ENCODE assay signal across 8 cellular contexts in the genomic region with DNA sequence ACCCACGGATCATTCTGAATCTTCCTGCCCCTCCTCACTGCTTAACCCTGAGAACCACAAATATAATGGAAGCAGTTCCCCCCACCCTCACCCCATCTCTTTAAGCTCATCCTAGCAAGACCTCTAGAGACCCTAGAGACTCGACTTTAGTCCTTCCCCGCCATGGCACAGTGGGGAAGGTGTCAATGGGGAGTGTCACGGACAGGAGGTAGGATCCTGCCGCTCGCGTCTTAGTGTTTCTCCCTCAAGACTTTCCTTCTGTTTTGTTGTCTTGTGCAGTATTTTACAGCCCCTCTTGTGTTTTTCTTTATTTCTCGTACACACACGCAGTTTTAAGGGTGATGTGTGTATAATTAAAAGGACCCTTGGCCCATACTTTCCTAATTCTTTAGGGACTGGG. TPM values are rescaled to one million over a fixed set of nuclear protein-coding genes. Genes with fewer than 3 reads are reported as not detected.
DNase-seq lines count a peak whose midpoint lies in the region; ATAC-seq and TF ChIP-seq lines count a peak whose summit lies in the region.

No MANE protein-coding gene starts in this region.

- no peak overlapping the region for H2BK15ac ChIP-seq in H9 (ENCODE audit: low read depth, low read length)

- H2BK20ac ChIP-seq in H9 (ENCODE audit: low read depth, low read length, poor library complexity, severe bottlenecking) = no peak overlapping the region

- peak overlapping the region; percentile 34 for H4K5ac ChIP-seq in H9 (ENCODE audit: insufficient read length, low read depth, low read length)

- CTCF ChIA-PET in activated B cell treated with CpG ODN at 0.5 μM for 24 hours (lab: Charles Lee) = interaction anchor here (1.0 to 3.1 kb wide), 4 partner anchors 12 to 66 kb away, joined by 3 to 26 read pairs (median 4); no protein-coding TSS in a partner anchor

- H3K4ac ChIP-seq in H9 (ENCODE audit: low read depth, low read length) = no peak overlapping the region

- H3K14ac ChIP-seq in H9 (ENCODE audit: insufficient read depth, low read length) = no peak overlapping the region

- H2BK5ac ChIP-seq in H9 (ENCODE audit: insufficient read length, low read length) = no peak overlapping the region

- H4K20me1 ChIP-seq in H9 (ENCODE audit: control insufficient read depth, insufficient read depth, insufficient read length) = no peaks in the 10 kb centered on the region

- peak overlapping the region; percentile 13 to 100 (median 100) for H3K27ac Mint-ChIP-seq in H9
- peak overlapping the region; percentile 98 for H3K27ac Mint-ChIP-seq in activated B cell treated with CpG ODN at 0.5 μM for 24 hours

- H3K9me3 ChIP-seq in H9 (ENCODE audit: control insufficient read depth, low read depth, low read length) (no peaks in the 10 kb centered on the region), skeletal muscle satellite cell (replicated peaks; ENCODE audit: low read length) (no peaks in the 10 kb centered on the region)

- H3K4me2 ChIP-seq in H9 (ENCODE audit: insufficient read depth, insufficient read length, low read length) (peak overlapping the region; percentile 73), skeletal muscle satellite cell (ENCODE audit: low read length) (peak overlapping the region; percentile 99)

- no peak overlapping the region for H4K91ac ChIP-seq in H9 (ENCODE audit: insufficient read length, low read depth, low read length)

- no peak overlapping the region for H3K23ac ChIP-seq in H9 (ENCODE audit: insufficient read length, low read depth, low read length)

- no peak overlapping the region for H2BK12ac ChIP-seq in H9 (ENCODE audit: insufficient read length, low read depth, low read length)

- no peak overlapping the region for H3K56ac ChIP-seq in H9 (ENCODE audit: insufficient read length, low read depth, low read length)

- H3K27me3 ChIP-seq in H9 (ENCODE audit: insufficient read depth, low read length) (no peaks in the 10 kb centered on the region), skeletal muscle satellite cell (ENCODE audit: control insufficient read depth, insufficient read depth, low read length) (no peaks in the 10 kb centered on the region)

- H3K36me3 Mint-ChIP-seq in H9 (ENCODE audit: insufficient read depth in 1 of 3, low read depth in 3 of 3) = peaks cover 10 to 63% (median 30%) of the 10 kb centered on the region in 3 experiments; a peak in 6 of 7 replicates
- peaks cover 53% of the 10 kb centered on the region for H3K36me3 Mint-ChIP-seq in activated B cell treated with CpG ODN at 0.5 μM for 24 hours (ENCODE audit: low read depth)

- WGBS in H9 (ENCODE audit: extremely low coverage, insufficient read length, low lambda C conversion rate) = no CpG with 5 or more reads among the region's 9 CpGs

- no peak overlapping the region for H4K8ac ChIP-seq in H9 (replicated peaks; ENCODE audit: insufficient read length, low read depth, low read length)

- peak overlapping the region; percentile 94 to 95 for H3K4me3 Mint-ChIP-seq in H9
- H3K4me3 Mint-ChIP-seq in activated B cell treated with CpG ODN at 0.5 μM for 24 hours = peak overlapping the region; percentile 96

- H2AK5ac ChIP-seq in H9 (ENCODE audit: insufficient read length, low read length) = peak overlapping the region; percentile 1

- H3K9me3 Mint-ChIP-seq in H9 = no peaks in the 10 kb centered on the region
- no peaks in the 10 kb centered on the region for H3K9me3 Mint-ChIP-seq in activated B cell treated with CpG ODN at 0.5 μM for 24 hours

- peak overlapping the region; percentile 15 for H2BK120ac ChIP-seq in H9 (ENCODE audit: low read depth, low read length, poor library complexity, severe bottlenecking)

- intact Hi-C loops in activated B cell treated with CpG ODN at 0.5 μM for 24 hours (cut with micrococcal nuclease) (loop anchor here (5.0 kb wide), 2 partner anchors 70 to 115 kb away; partner anchors contain the start of genes SMG5 and TMEM79), left ventricle myocardium superior (cut with micrococcal nuclease) (no loop called here)

- peak overlapping the region; percentile 87 for H3K4me3 ChIP-seq in skeletal muscle satellite cell (ENCODE audit: low read length)

- H3K79me2 ChIP-seq in H9 (ENCODE audit: insufficient read depth, low read length) = no peaks in the 10 kb centered on the region

- H3K18ac ChIP-seq in H9 (ENCODE audit: insufficient read length, low read depth, low read length) = peak overlapping the region; percentile 83

- H3K9ac ChIP-seq in H9 (ENCODE audit: extremely low read depth, insufficient read length, low read length) = peak overlapping the region; percentile 81
- peak overlapping the region; percentile 94 for H3K9ac ChIP-seq in skeletal muscle satellite cell (ENCODE audit: low read depth, low read length)

- peak overlapping the region; percentile 6 for H3K27ac ChIP-seq in H9 (ENCODE audit: insufficient read length, low read depth, low read length)

- DNase-seq in H9 (no peak), activated B cell treated with CpG ODN at 0.5 μM for 24 hours (no peak), left ventricle myocardium superior (peak; percentile 11), HUDEP-2 (lab: John Stamatoyannopoulos, UW; ENCODE audit: unreplicated experiment in 76 of 76) (no peak), occipital lobe (lab: John Stamatoyannopoulos, UW) (no peak), GM19238 (ENCODE audit: insufficient read length, low spot score) (no peak)

- TF ChIP-seq CTCF in H9 (conservative IDR thresholded peaks at IDR 0.05) (no peak), activated B cell treated with CpG ODN at 0.5 μM for 24 hours (IDR thresholded peaks at IDR 0.05) (no peak)

- H3K36me3 ChIP-seq in skeletal muscle satellite cell (ENCODE audit: insufficient read depth, low read length) = peaks cover 28% of the 10 kb centered on the region

- H3K4me1 Mint-ChIP-seq in H9 (peaks cover 34 to 35% of the 10 kb centered on the region in 2 experiments), activated B cell treated with CpG ODN at 0.5 μM for 24 hours (peaks cover 24% of the 10 kb centered on the region)

- ATAC-seq in activated B cell treated with CpG ODN at 0.5 μM for 24 hours (ENCODE audit: low read depth) (no peak), left ventricle myocardium superior (no peak), HG02970 (IDR thresholded peaks at IDR 0.05; ENCODE audit: low FRiP score, unreplicated experiment) (no peak)

- no peaks in the 10 kb centered on the region for H3K79me1 ChIP-seq in H9 (ENCODE audit: insufficient read depth, low read depth, low read length, poor library complexity, severe bottlenecking)

- POLR2A ChIA-PET in activated B cell treated with CpG ODN at 0.5 μM for 24 hours (lab: Charles Lee) = interaction anchor here (0.6 to 2.6 kb wide), 20 partner anchors 9 to 353 kb away, joined by 3 to 71 read pairs (median 5); partner anchors contain the start of genes SEMA4A, SLC25A44, SMG5 and SYT11

- peak overlapping the region; percentile 13 for H3T11ph ChIP-seq in H9 (ENCODE audit: low read length)

- H3K27me3 Mint-ChIP-seq in H9 (ENCODE audit: low read depth) = peaks cover 2% of the 10 kb centered on the region; the same call in 1 of the 2 replicates
- no peaks in the 10 kb centered on the region for H3K27me3 Mint-ChIP-seq in activated B cell treated with CpG ODN at 0.5 μM for 24 hours

- H3K4me1 ChIP-seq in H9 (ENCODE audit: insufficient read depth, low read length) (no peaks in the 10 kb centered on the region; the same call in 1 of the 2 replicates), skeletal muscle satellite cell (ENCODE audit: control insufficient read depth, insufficient read depth, low read length) (peaks cover 11% of the 10 kb centered on the region)

- no peak overlapping the region for H2AFZ ChIP-seq in H9 (ENCODE audit: low read length)

- H3K23me2 ChIP-seq in H9 (ENCODE audit: insufficient read length, low read depth, low read length, poor library complexity, severe bottlenecking) = peaks cover 8% of the 10 kb centered on the region

RNA-seq across cellular contexts. Expression of gene PMF1, which starts 0.7 kb away (rescaled TPM):
- total RNA-seq in H9 (2021) (136 and 143 TPM in 2 replicates), activated B cell treated with CpG ODN at 0.5 μM for 24 hours (68.8 and 75.8 TPM in 2 replicates), left ventricle myocardium superior (65.1 TPM), occipital lobe (29.2 TPM)
- 21.5 and 28.0 TPM in 2 replicates for total RNA-seq in skeletal muscle satellite cell (2012; rRNA removed)

RNA-seq across cellular contexts. Expression of gene SLC25A44, which starts 18.2 kb away (rescaled TPM):
- 40.2 and 47.4 TPM in 2 replicates for total RNA-seq in H9 (2021)
- total RNA-seq in activated B cell treated with CpG ODN at 0.5 μM for 24 hours = 17.9 and 26.4 TPM in 2 replicates
- total RNA-seq in left ventricle myocardium superior = 15.3 TPM
- total RNA-seq in skeletal muscle satellite cell (2012; rRNA removed) = 10.4 and 12.9 TPM in 2 replicates
- total RNA-seq in occipital lobe = 9.7 TPM

RNA-seq across cellular contexts. Expression of gene BGLAP, which starts 29.9 kb away (rescaled TPM):
- total RNA-seq in H9 (2021) (2.4 and 3.0 TPM in 2 replicates), activated B cell treated with CpG ODN at 0.5 μM for 24 hours (2.7 and 3.3 TPM in 2 replicates), left ventricle myocardium superior (1.1 TPM), occipital lobe (not detected)
- 1.3 TPM in 1 of 2 replicates, not detected in the other for total RNA-seq in skeletal muscle satellite cell (2012; rRNA removed)

RNA-seq across cellular contexts. Expression of gene PAQR6, which starts 35.7 kb away (rescaled TPM):
- total RNA-seq in H9 (2021) (14.6 and 15.8 TPM in 2 replicates), activated B cell treated with CpG ODN at 0.5 μM for 24 hours (1.6 and 1.8 TPM in 2 replicates), left ventricle myocardium superior (0.32 TPM), occipital lobe (8.6 TPM)
- total RNA-seq in skeletal muscle satellite cell (2012; rRNA removed) = 0.22 and 0.51 TPM in 2 replicates

RNA-seq across cellular contexts. Expression of gene SEMA4A, which starts 58.7 kb away (rescaled TPM):
- total RNA-seq in H9 (2021) (11.1 and 11.8 TPM in 2 replicates), activated B cell treated with CpG ODN at 0.5 μM for 24 hours (7.0 and 7.4 TPM in 2 replicates), left ventricle myocardium superior (0.69 TPM), occipital lobe (13.6 TPM)
- 0.25 TPM in 1 of 2 replicates, not detected in the other for total RNA-seq in skeletal muscle satellite cell (2012; rRNA removed)
